Comparison of ENCODE assay signal across 1 cellular context in genomic region chr7:40122100-40122939, GRCh38. TPM values are rescaled to one million over a fixed set of nuclear protein-coding genes. Genes with fewer than 3 reads are reported as not detected.
"Had no signal": no experiment of that assay in that cellular context is flagged by ENCODE, and none has a peak within 500 bp of the region (broad histone marks: within the 10 kb centered on the region; RNA-seq: fewer than 3 reads in every experiment).

No MANE protein-coding gene starts in this region.

RNA-seq across cellular contexts. Expression of gene SUGCT, which starts 12.5 kb away (rescaled TPM):
- total RNA-seq: HT-29 had no signal
